In the genomic region with DNA sequence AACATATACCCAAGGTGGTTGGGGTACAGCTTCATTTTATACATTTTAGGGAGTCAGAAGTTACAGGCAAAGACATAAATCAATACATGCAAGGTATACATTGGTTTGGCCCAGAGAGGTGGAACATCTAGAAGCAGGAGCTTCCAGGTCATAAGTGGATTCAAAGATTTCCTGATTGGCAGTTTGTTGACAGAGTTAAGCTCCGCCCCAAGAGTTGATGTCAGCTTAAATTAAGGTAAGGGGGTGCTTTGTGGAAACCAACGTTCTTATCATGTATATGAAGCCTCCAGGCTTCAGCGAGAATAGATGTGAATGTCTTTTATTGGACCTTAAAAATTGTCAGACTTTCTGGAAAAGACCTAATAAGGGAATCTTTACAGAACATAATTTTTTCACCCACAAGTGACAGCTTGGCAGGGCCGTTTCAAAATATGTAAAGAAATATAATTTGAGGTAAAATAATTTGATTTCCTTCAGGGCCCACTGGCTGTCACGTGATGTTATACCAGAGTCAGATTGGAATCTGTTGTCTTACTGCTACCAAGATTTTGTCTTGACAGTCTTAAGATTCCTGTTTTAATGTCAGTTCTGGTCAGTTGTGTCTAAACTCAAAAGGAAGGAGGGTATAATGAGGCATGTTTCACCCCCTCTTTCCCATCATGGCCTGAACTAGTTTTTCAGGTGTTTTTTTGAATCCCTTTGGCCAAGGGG, we compare ENCODE assay signal across 1 cellular context.
TF ChIP-seq lines count a peak whose summit lies in the region.

No MANE protein-coding gene starts in this region.

TF ChIP-seq in GM23338, 12 proteins besides CTCF, POLR2A, EP300 and RAD21:
- TF ChIP-seq ZNF462 (CRISPR knock-in tag; IDR thresholded peaks at IDR 0.05), result no peak
